ENCODE assay signal across 10 cellular contexts in genomic region chrX:48937065-48937907, GRCh38. TPM values are rescaled to one million over a fixed set of nuclear protein-coding genes. Genes with fewer than 3 reads are reported as not detected.
DNase-seq lines count a peak whose midpoint lies in the region; ATAC-seq, FAIRE-seq and TF ChIP-seq lines count a peak whose summit lies in the region.
"Had no signal": no experiment of that assay in that cellular context is flagged by ENCODE, and none has a peak within 500 bp of the region (broad histone marks: within the 10 kb centered on the region; RNA-seq: fewer than 3 reads in every experiment).

No MANE protein-coding gene starts in this region.

- peaks cover 21 to 72% (median 58%) of the 10 kb centered on the region in 11 experiments; a peak in 20 of 22 replicates for H3K27me3 ChIP-seq in BLaER1 treated with 17β-estradiol and CSF1 and Interleukin-3, amounts not matched to agents 10 nM and 100 nM
- H3K27me3 ChIP-seq in dorsolateral prefrontal cortex (peaks cover 0 to 66% (median 12%) of the 10 kb centered on the region in 45 donors), pancreas (no peaks in the 10 kb centered on the region), tibial artery (no peaks in the 10 kb centered on the region)

- H3K9me3 Mint-ChIP-seq in Calu3 (ENCODE audit: low read depth, unreplicated experiment), result no peaks in the 10 kb centered on the region

- no peaks in the 10 kb centered on the region for H3K27me3 Mint-ChIP-seq in Calu3 (ENCODE audit: unreplicated experiment)

- peak overlapping the region; percentile 52 to 80 (median 68); a peak in 21 of 22 replicates for H3K9ac ChIP-seq in BLaER1 treated with 17β-estradiol and CSF1 and Interleukin-3, amounts not matched to agents 10 nM and 100 nM

- BruUV-seq in Calu3 (replicated peaks; lab: Mats Ljungman, UMichigan), result no TSS peak

- H3K4me1 Mint-ChIP-seq in Calu3 (ENCODE audit: low read depth, unreplicated experiment), result no peaks in the 10 kb centered on the region

- H3K4me1 ChIP-seq in BLaER1 treated with 17β-estradiol and CSF1 and Interleukin-3, amounts not matched to agents 10 nM and 100 nM, result peaks cover 51 to 91% (median 66%) of the 10 kb centered on the region in 10 experiments
- H3K4me1 ChIP-seq in pancreas, result peaks cover 0 to 3% (median 0%) of the 10 kb centered on the region in 3 donors
- H3K4me1 ChIP-seq in tibial artery, result peaks cover 0 to 13% (median 5%) of the 10 kb centered on the region in 4 donors

- H3K4me3 ChIP-seq in BLaER1 treated with 17β-estradiol and CSF1 and Interleukin-3, amounts not matched to agents 10 nM and 100 nM, result peak overlapping the region in 6 of 10 experiments; percentile 7 to 55 (median 32); a peak in 9 of 20 replicates
- H3K4me3 ChIP-seq in dorsolateral prefrontal cortex (no peak overlapping the region), pancreas (no peak overlapping the region), tibial artery (no peak overlapping the region)

- H3K27ac ChIP-seq in BLaER1 treated with 17β-estradiol and CSF1 and Interleukin-3, amounts not matched to agents 10 nM and 100 nM, result peak overlapping the region; percentile 14 to 92 (median 82)
- peak overlapping the region in 32 of 59 donors; percentile 3 to 74 (median 33) for H3K27ac ChIP-seq in dorsolateral prefrontal cortex
- peak overlapping the region in 2 of 4 donors; percentile 12 to 23 for H3K27ac ChIP-seq in pancreas
- H3K27ac ChIP-seq in tibial artery, result no peak overlapping the region
- H3K27ac ChIP-seq: C4-2B had no signal

- peaks cover 0 to 9% (median 6%) of the 10 kb centered on the region in 11 experiments; a peak in 8 of 22 replicates for H3K9me3 ChIP-seq in BLaER1 treated with 17β-estradiol and CSF1 and Interleukin-3, amounts not matched to agents 10 nM and 100 nM (replicated peaks in 1 of 11)
- H3K9me3 ChIP-seq in pancreas (no peaks in the 10 kb centered on the region), tibial artery (peaks cover 0 to 9% (median 0%) of the 10 kb centered on the region in 3 donors)

- ATAC-seq in GM19455 (IDR thresholded peaks at IDR 0.05; ENCODE audit: unreplicated experiment) (peak; percentile 55), HG03558 (IDR thresholded peaks at IDR 0.05; ENCODE audit: extremely low read depth, unreplicated experiment) (peak; percentile 24), pancreas (peak in 3 of 4 donors; percentile 55 to 64 (median 57))

- intact Hi-C loops in dorsolateral prefrontal cortex (cut with DNase I), result no loop called here
- intact Hi-C loops in pancreas (cut with DNase I), result no loop called here
- intact Hi-C loops in tibial artery (cut with DNase I; ENCODE audit: low total_unique reads), result no loop called here
- intact Hi-C loops in Calu3 (cut with micrococcal nuclease; ENCODE audit: unreplicated experiment), result no loop called here

- no peak overlapping the region for H3K4me3 Mint-ChIP-seq in Calu3 (ENCODE audit: low read depth, unreplicated experiment)

- 64 to 68% methylated on average over 9 of the region's 9 CpGs for WGBS in pancreas, 2 donors

- peaks cover 35% of the 10 kb centered on the region for H3K36me3 Mint-ChIP-seq in Calu3 (ENCODE audit: insufficient read depth, unreplicated experiment)

- TF ChIP-seq CTCF in dorsolateral prefrontal cortex (IDR thresholded peaks at IDR 0.05 in 54 of 56, conservative IDR thresholded peaks at IDR 0.05 in 2 of 56; ENCODE audit: low read depth in 1 of 56, partially characterized antibody in 56 of 56), result no peak
- no peak for TF ChIP-seq CTCF in pancreas (IDR thresholded peaks at IDR 0.05)
- no peak for TF ChIP-seq CTCF in tibial artery (IDR thresholded peaks at IDR 0.05)
- TF ChIP-seq CTCF in Calu3 (IDR thresholded peaks at IDR 0.05; ENCODE audit: unreplicated experiment), result no peak

- peaks cover 9 to 39% (median 26%) of the 10 kb centered on the region in 11 experiments for H3K36me3 ChIP-seq in BLaER1 treated with 17β-estradiol and CSF1 and Interleukin-3, amounts not matched to agents 10 nM and 100 nM
- H3K36me3 ChIP-seq in pancreas, result peaks cover 0 to 6% (median 0%) of the 10 kb centered on the region in 3 donors
- H3K36me3 ChIP-seq in tibial artery, result peaks cover 4 to 41% (median 13%) of the 10 kb centered on the region in 3 donors

- CTCF ChIA-PET in Calu3 (lab: Charles Lee), result no interaction called here

- H3K4me2 ChIP-seq in BLaER1 treated with 17β-estradiol and CSF1 and Interleukin-3, amounts not matched to agents 10 nM and 100 nM, result peak overlapping the region; percentile 60 to 85 (median 73)

- DNase-seq in activated CD4-positive, alpha-beta T cell treated with anti-CD3 and anti-CD28 coated beads for 24 hours (ENCODE audit: low read depth in 2 of 2), result peak; percentile 79 to 81
- peak in 2 of 10 donors; percentile 32 to 46 for DNase-seq in dorsolateral prefrontal cortex
- DNase-seq in pancreas, result peak in 1 of 6 donors; percentile 50
- DNase-seq in tibial artery, result no peak
- no peak for DNase-seq in Calu3

- FAIRE-seq in pancreas (lab: Jason Lieb, UNC), result no peak
- FAIRE-seq: keratinocyte had no signal

- peaks cover 0 to 76% (median 42%) of the 10 kb centered on the region in 11 experiments; a peak in 16 of 22 replicates for H4K20me1 ChIP-seq in BLaER1 treated with 17β-estradiol and CSF1 and Interleukin-3, amounts not matched to agents 10 nM and 100 nM

- no peak overlapping the region for H3K27ac Mint-ChIP-seq in Calu3 (ENCODE audit: unreplicated experiment)

RNA-seq across cellular contexts. Expression of gene PIM2, which starts 18.5 kb away (rescaled TPM):
- total RNA-seq in dorsolateral prefrontal cortex (10 to 100 TPM in 115 of 120 experiments, 1 to 10 TPM in 5; 7.8 to 30.4 (median 15.2) TPM), pancreas (1 to 10 TPM; 1.3 to 8.6 (median 2.4) TPM), Calu3 (2022) (12.8 and 13.9 TPM in 2 replicates)
- 1 to 10 TPM; 2.8 to 8.2 TPM for polyA plus RNA-seq in pancreas

RNA-seq across cellular contexts. Expression of gene OTUD5, which starts 20.1 kb away (rescaled TPM):
- total RNA-seq in dorsolateral prefrontal cortex (10 to 100 TPM; 54.9 to 94.8 (median 73.2) TPM), pancreas (10 to 100 TPM; 14.2 to 28.7 (median 17.9) TPM), Calu3 (2022) (67.8 and 73.0 TPM in 2 replicates)
- polyA plus RNA-seq in pancreas, result 10 to 100 TPM; 32.5 to 34.3 TPM

RNA-seq across cellular contexts. Expression of gene SLC35A2, which starts 25.8 kb away (rescaled TPM):
- 10 to 100 TPM; 13.1 to 27.2 (median 18.8) TPM for total RNA-seq in dorsolateral prefrontal cortex
- 10 to 100 TPM in 5 of 6 donors, 1 to 10 TPM in 1; 9.9 to 20.6 (median 14.6) TPM for total RNA-seq in pancreas
- polyA plus RNA-seq in pancreas, result 10 to 100 TPM in 1 of 2 donors, 1 to 10 TPM in 1; 7.1 to 16.0 TPM
- total RNA-seq in Calu3 (2022), result 68.1 and 81.0 TPM in 2 replicates

RNA-seq across cellular contexts. Expression of gene KCND1, which starts 34.4 kb away (rescaled TPM):
- total RNA-seq in dorsolateral prefrontal cortex, result 10 to 100 TPM in 2 of 120 experiments, 1 to 10 TPM in 118; 2.8 to 11.3 (median 4.6) TPM
- 1 to 10 TPM in 2 of 6 donors, under 1 TPM in 4; 0.12 to 1.7 (median 0.68) TPM for total RNA-seq in pancreas
- polyA plus RNA-seq in pancreas, result 1 to 10 TPM in 1 of 2 donors, under 1 TPM in 1; 0.84 to 1.3 TPM
- total RNA-seq in Calu3 (2022), result 8.4 and 9.7 TPM in 2 replicates

RNA-seq across cellular contexts. Expression of gene PQBP1, which starts 39.6 kb away (rescaled TPM):
- total RNA-seq in dorsolateral prefrontal cortex, result 10 to 100 TPM; 42.9 to 91.7 (median 67.1) TPM
- total RNA-seq in pancreas, result 10 to 100 TPM; 36.4 to 66.5 (median 49.3) TPM
- 100 to 1,000 TPM; 108 to 112 TPM for polyA plus RNA-seq in pancreas
- total RNA-seq in Calu3 (2022), result 110 and 113 TPM in 2 replicates

Comparison
In these comparisons a context has a peak if more than half of its experiments do, and no peak if none do; other contexts are left out.
1. H3K27ac ChIP-seq: peak in BLaER1 treated with 17β-estradiol and CSF1 and Interleukin-3, amounts not matched to agents 10 nM and 100 nM (11 of 11) and dorsolateral prefrontal cortex (32 of 59); none in tibial artery (0 of 2).
2. H3K4me3 ChIP-seq: peak in BLaER1 treated with 17β-estradiol and CSF1 and Interleukin-3, amounts not matched to agents 10 nM and 100 nM (6 of 10); none in dorsolateral prefrontal cortex (0 of 59), pancreas (0 of 4) and tibial artery (0 of 2).
3. DNase-seq: peak in activated CD4-positive, alpha-beta T cell treated with anti-CD3 and anti-CD28 coated beads for 24 hours (2 of 2); none in tibial artery (0 of 2) and Calu3 (single experiment).
4. Peak in every context shown above with its lines, with median percentiles within 50 percentile points of each other: ATAC-seq.